1 cellular context compared by ENCODE assay signal in the genomic region with DNA sequence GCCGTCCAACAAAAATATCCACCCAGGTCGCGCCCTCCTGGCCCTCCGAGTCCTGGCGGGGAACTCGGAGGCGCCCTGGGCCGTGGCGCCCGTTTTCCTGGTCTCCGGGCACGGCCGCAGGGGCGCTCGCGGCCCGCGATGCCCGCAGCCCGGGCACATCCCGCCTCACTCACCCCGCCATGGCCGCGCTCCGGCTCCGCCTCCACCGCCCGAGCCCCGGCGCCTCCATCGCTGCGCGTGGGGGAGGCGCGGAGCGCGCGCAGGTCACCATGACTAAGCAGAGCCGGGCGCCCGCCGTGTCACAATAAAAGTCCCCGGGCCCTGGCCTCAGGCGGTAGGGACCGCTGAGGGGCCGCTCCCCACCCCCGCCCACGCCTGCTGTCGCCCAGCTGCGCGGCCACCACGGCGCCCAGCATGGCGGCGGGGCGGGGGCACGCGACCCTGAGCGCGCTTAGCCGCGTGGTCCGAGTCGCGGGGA.
TF ChIP-seq lines count a peak whose summit lies in the region.

No MANE protein-coding gene starts in this region.

TF ChIP-seq in HepG2, 621 proteins besides CTCF, POLR2A, EP300 and RAD21 (continued from another document and continues in another):
- TF ChIP-seq, protein P1, sequence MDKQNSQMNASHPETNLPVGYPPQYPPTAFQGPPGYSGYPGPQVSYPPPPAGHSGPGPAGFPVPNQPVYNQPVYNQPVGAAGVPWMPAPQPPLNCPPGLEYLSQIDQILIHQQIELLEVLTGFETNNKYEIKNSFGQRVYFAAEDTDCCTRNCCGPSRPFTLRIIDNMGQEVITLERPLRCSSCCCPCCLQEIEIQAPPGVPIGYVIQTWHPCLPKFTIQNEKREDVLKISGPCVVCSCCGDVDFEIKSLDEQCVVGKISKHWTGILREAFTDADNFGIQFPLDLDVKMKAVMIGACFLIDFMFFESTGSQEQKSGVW (CRISPR knock-in tag; IDR thresholded peaks at IDR 0.05; ENCODE audit: borderline replicate concordance) = peak; percentile 86
- TF ChIP-seq FOXC1 (CRISPR knock-in tag; IDR thresholded peaks at IDR 0.05; ENCODE audit: borderline replicate concordance) (no peak; the same call in 1 of the 2 replicates), KLF16 (CRISPR knock-in tag; IDR thresholded peaks at IDR 0.05) (peak in 1 of 2 experiments; percentile 62; a peak in 2 of 4 replicates), NR2C2 (CRISPR knock-in tag; IDR thresholded peaks at IDR 0.05; ENCODE audit: borderline replicate concordance) (peak; percentile 73), ZFY (CRISPR knock-in tag; IDR thresholded peaks at IDR 0.05) (peak; percentile 86), SUZ12 (IDR thresholded peaks at IDR 0.05; ENCODE audit: low read depth, low read length) (no peak), ZNF354B (CRISPR knock-in tag; IDR thresholded peaks at IDR 0.05) (no peak), RORA (CRISPR knock-in tag; IDR thresholded peaks at IDR 0.05) (0 out of 2 replicates have a peak, but pooled peaks have one; percentile 58), MXI1 (IDR thresholded peaks at IDR 0.05; ENCODE audit: borderline replicate concordance, low read depth, low read length) (peak; percentile 89; the same call in 2 of the 3 replicates), TOPORS (CRISPR knock-in tag; IDR thresholded peaks at IDR 0.05) (peak; percentile 77; the same call in 1 of the 2 replicates), RBFOX2 (IDR thresholded peaks at IDR 0.05; ENCODE audit: low read depth, low read length) (peak; percentile 95), SALL1 (CRISPR knock-in tag; IDR thresholded peaks at IDR 0.05) (peak; percentile 61; the same call in 1 of the 2 replicates), ARNTL (CRISPR knock-in tag; IDR thresholded peaks at IDR 0.05) (peak; percentile 76; the same call in 1 of the 2 replicates), NFYC (CRISPR knock-in tag; IDR thresholded peaks at IDR 0.05) (no peak), ZNF329 (CRISPR knock-in tag; IDR thresholded peaks at IDR 0.05; ENCODE audit: low read depth) (no peak), ZNF772 (CRISPR knock-in tag; IDR thresholded peaks at IDR 0.05) (peak; percentile 33; the same call in 1 of the 2 replicates), MAZ (IDR thresholded peaks at IDR 0.05; ENCODE audit: borderline replicate concordance, low read depth, low read length) (peak; percentile 98), MAZ (CRISPR knock-in tag; IDR thresholded peaks at IDR 0.05; ENCODE audit: low read depth) (peak; percentile 98), SNRNP70 (IDR thresholded peaks at IDR 0.05; ENCODE audit: low read depth, low read length) (no peak), ETV6 (CRISPR knock-in tag; conservative IDR thresholded peaks at IDR 0.05) (0 out of 2 replicates have a peak, but pooled peaks have one; percentile 11), BORCS8-MEF2B (CRISPR knock-in tag; IDR thresholded peaks at IDR 0.05) (peak; percentile 83; the same call in 1 of the 2 replicates), ZNF292 (CRISPR knock-in tag; IDR thresholded peaks at IDR 0.05; ENCODE audit: borderline replicate concordance, low read depth) (no peak), ZNF232 (CRISPR knock-in tag; IDR thresholded peaks at IDR 0.05; ENCODE audit: borderline replicate concordance) (no peak; the same call in 1 of the 2 replicates), RFX1 (IDR thresholded peaks at IDR 0.05) (no peak), ZNF547 (CRISPR knock-in tag; IDR thresholded peaks at IDR 0.05) (peak; percentile 29; the same call in 1 of the 2 replicates), HNRNPK (IDR thresholded peaks at IDR 0.05; ENCODE audit: low read depth, low read length, poor library complexity, severe bottlenecking) (peak; percentile 88), HDAC6 (IDR thresholded peaks at IDR 0.05; ENCODE audit: low read depth, low read length) (no peak), CENPT (CRISPR knock-in tag; IDR thresholded peaks at IDR 0.05; ENCODE audit: low read depth) (0 out of 2 replicates have a peak, but pooled peaks have one; percentile 23), ZMYM3 (CRISPR knock-in tag; IDR thresholded peaks at IDR 0.05) (no peak), NRL (CRISPR knock-in tag; IDR thresholded peaks at IDR 0.05; ENCODE audit: borderline replicate concordance) (no peak), XRCC5 (optimal IDR thresholded peaks at IDR 0.05; ENCODE audit: low read length) (peak; percentile 33), ZNF614 (CRISPR knock-in tag; IDR thresholded peaks at IDR 0.05; ENCODE audit: borderline replicate concordance) (no peak), ATAD3A (CRISPR knock-in tag; IDR thresholded peaks at IDR 0.05) (no peak), ZNF549 (CRISPR knock-in tag; IDR thresholded peaks at IDR 0.05) (no peak), SAP130 (CRISPR knock-in tag; IDR thresholded peaks at IDR 0.05; ENCODE audit: low read depth) (peak; percentile 86), FOXA1 (IDR thresholded peaks at IDR 0.05) (no peak), FOXA1 (CRISPR knock-in tag; IDR thresholded peaks at IDR 0.05) (no peak; the same call in 1 of the 2 replicates), POLR2AphosphoS5 (IDR thresholded peaks at IDR 0.05; ENCODE audit: low read depth, low read length) (peak; percentile 52), ZFX (CRISPR knock-in tag; IDR thresholded peaks at IDR 0.05; ENCODE audit: low read depth) (peak; percentile 84), NFE2 (CRISPR knock-in tag; IDR thresholded peaks at IDR 0.05) (peak; percentile 85; the same call in 1 of the 2 replicates), RFXANK (CRISPR knock-in tag; IDR thresholded peaks at IDR 0.05) (no peak), EEA1 (CRISPR knock-in tag; IDR thresholded peaks at IDR 0.05; ENCODE audit: borderline replicate concordance) (peak; percentile 20; the same call in 1 of the 2 replicates), SIN3A (IDR thresholded peaks at IDR 0.05; ENCODE audit: borderline replicate concordance, low read depth, low read length) (peak; percentile 40; the same call in 1 of the 2 replicates), NFKBIZ (CRISPR knock-in tag; IDR thresholded peaks at IDR 0.05) (0 out of 2 replicates have a peak, but pooled peaks have one; percentile 23), ZNF121 (CRISPR knock-in tag; IDR thresholded peaks at IDR 0.05) (no peak), ZNF7 (CRISPR knock-in tag; IDR thresholded peaks at IDR 0.05) (no peak)
- TF ChIP-seq, protein P2, sequence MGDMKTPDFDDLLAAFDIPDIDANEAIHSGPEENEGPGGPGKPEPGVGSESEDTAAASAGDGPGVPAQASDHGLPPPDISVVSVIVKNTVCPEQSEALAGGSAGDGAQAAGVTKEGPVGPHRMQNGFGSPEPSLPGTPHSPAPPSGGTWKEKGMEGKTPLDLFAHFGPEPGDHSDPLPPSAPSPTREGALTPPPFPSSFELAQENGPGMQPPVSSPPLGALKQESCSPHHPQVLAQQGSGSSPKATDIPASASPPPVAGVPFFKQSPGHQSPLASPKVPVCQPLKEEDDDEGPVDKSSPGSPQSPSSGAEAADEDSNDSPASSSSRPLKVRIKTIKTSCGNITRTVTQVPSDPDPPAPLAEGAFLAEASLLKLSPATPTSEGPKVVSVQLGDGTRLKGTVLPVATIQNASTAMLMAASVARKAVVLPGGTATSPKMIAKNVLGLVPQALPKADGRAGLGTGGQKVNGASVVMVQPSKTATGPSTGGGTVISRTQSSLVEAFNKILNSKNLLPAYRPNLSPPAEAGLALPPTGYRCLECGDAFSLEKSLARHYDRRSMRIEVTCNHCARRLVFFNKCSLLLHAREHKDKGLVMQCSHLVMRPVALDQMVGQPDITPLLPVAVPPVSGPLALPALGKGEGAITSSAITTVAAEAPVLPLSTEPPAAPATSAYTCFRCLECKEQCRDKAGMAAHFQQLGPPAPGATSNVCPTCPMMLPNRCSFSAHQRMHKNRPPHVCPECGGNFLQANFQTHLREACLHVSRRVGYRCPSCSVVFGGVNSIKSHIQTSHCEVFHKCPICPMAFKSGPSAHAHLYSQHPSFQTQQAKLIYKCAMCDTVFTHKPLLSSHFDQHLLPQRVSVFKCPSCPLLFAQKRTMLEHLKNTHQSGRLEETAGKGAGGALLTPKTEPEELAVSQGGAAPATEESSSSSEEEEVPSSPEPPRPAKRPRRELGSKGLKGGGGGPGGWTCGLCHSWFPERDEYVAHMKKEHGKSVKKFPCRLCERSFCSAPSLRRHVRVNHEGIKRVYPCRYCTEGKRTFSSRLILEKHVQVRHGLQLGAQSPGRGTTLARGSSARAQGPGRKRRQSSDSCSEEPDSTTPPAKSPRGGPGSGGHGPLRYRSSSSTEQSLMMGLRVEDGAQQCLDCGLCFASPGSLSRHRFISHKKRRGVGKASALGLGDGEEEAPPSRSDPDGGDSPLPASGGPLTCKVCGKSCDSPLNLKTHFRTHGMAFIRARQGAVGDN (CRISPR knock-in tag; IDR thresholded peaks at IDR 0.05) = peak; percentile 74
- TF ChIP-seq, protein P3, sequence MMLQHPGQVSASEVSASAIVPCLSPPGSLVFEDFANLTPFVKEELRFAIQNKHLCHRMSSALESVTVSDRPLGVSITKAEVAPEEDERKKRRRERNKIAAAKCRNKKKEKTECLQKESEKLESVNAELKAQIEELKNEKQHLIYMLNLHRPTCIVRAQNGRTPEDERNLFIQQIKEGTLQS (CRISPR knock-in tag; IDR thresholded peaks at IDR 0.05) = peak; percentile 80
- TF ChIP-seq, protein P4, sequence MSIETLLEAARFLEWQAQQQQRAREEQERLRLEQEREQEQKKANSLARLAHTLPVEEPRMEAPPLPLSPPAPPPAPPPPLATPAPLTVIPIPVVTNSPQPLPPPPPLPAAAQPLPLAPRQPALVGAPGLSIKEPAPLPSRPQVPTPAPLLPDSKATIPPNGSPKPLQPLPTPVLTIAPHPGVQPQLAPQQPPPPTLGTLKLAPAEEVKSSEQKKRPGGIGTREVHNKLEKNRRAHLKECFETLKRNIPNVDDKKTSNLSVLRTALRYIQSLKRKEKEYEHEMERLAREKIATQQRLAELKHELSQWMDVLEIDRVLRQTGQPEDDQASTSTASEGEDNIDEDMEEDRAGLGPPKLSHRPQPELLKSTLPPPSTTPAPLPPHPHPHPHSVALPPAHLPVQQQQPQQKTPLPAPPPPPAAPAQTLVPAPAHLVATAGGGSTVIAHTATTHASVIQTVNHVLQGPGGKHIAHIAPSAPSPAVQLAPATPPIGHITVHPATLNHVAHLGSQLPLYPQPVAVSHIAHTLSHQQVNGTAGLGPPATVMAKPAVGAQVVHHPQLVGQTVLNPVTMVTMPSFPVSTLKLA (IDR thresholded peaks at IDR 0.05) = no peak
- TF ChIP-seq, protein P5, sequence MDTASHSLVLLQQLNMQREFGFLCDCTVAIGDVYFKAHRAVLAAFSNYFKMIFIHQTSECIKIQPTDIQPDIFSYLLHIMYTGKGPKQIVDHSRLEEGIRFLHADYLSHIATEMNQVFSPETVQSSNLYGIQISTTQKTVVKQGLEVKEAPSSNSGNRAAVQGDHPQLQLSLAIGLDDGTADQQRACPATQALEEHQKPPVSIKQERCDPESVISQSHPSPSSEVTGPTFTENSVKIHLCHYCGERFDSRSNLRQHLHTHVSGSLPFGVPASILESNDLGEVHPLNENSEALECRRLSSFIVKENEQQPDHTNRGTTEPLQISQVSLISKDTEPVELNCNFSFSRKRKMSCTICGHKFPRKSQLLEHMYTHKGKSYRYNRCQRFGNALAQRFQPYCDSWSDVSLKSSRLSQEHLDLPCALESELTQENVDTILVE (CRISPR knock-in tag; IDR thresholded peaks at IDR 0.05) = peak; percentile 25; the same call in 1 of the 2 replicates
- TF ChIP-seq, protein P6, sequence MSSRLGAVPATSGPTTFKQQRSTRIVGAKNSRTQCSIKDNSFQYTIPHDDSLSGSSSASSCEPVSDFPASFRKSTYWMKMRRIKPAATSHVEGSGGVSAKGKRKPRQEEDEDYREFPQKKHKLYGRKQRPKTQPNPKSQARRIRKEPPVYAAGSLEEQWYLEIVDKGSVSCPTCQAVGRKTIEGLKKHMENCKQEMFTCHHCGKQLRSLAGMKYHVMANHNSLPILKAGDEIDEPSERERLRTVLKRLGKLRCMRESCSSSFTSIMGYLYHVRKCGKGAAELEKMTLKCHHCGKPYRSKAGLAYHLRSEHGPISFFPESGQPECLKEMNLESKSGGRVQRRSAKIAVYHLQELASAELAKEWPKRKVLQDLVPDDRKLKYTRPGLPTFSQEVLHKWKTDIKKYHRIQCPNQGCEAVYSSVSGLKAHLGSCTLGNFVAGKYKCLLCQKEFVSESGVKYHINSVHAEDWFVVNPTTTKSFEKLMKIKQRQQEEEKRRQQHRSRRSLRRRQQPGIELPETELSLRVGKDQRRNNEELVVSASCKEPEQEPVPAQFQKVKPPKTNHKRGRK (CRISPR knock-in tag; IDR thresholded peaks at IDR 0.05) = no peak
- TF ChIP-seq, protein P7, sequence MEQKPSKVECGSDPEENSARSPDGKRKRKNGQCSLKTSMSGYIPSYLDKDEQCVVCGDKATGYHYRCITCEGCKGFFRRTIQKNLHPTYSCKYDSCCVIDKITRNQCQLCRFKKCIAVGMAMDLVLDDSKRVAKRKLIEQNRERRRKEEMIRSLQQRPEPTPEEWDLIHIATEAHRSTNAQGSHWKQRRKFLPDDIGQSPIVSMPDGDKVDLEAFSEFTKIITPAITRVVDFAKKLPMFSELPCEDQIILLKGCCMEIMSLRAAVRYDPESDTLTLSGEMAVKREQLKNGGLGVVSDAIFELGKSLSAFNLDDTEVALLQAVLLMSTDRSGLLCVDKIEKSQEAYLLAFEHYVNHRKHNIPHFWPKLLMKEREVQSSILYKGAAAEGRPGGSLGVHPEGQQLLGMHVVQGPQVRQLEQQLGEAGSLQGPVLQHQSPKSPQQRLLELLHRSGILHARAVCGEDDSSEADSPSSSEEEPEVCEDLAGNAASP (CRISPR knock-in tag; IDR thresholded peaks at IDR 0.05; ENCODE audit: borderline replicate concordance) = peak; percentile 58; the same call in 1 of the 2 replicates
- TF ChIP-seq, protein P8, sequence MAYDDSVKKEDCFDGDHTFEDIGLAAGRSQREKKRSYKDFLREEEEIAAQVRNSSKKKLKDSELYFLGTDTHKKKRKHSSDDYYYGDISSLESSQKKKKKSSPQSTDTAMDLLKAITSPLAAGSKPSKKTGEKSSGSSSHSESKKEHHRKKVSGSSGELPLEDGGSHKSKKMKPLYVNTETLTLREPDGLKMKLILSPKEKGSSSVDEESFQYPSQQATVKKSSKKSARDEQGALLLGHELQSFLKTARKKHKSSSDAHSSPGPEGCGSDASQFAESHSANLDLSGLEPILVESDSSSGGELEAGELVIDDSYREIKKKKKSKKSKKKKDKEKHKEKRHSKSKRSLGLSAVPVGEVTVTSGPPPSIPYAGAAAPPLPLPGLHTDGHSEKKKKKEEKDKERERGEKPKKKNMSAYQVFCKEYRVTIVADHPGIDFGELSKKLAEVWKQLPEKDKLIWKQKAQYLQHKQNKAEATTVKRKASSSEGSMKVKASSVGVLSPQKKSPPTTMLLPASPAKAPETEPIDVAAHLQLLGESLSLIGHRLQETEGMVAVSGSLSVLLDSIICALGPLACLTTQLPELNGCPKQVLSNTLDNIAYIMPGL (CRISPR knock-in tag; IDR thresholded peaks at IDR 0.05; ENCODE audit: borderline replicate concordance in 1 of 2, low read depth in 1 of 2) = peak; percentile 37 to 79
- TF ChIP-seq, protein P9, sequence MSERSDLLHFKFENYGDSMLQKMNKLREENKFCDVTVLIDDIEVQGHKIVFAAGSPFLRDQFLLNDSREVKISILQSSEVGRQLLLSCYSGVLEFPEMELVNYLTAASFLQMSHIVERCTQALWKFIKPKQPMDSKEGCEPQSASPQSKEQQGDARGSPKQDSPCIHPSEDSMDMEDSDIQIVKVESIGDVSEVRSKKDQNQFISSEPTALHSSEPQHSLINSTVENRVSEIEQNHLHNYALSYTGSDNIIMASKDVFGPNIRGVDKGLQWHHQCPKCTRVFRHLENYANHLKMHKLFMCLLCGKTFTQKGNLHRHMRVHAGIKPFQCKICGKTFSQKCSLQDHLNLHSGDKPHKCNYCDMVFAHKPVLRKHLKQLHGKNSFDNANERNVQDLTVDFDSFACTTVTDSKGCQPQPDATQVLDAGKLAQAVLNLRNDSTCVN (CRISPR knock-in tag; IDR thresholded peaks at IDR 0.05; ENCODE audit: borderline replicate concordance) = peak; percentile 29; the same call in 1 of the 2 replicates
